In genomic region chr1:89660086-89660946, GRCh38 we compare ENCODE assay signal across 13 cellular contexts. TPM values are rescaled to one million over a fixed set of nuclear protein-coding genes. Genes with fewer than 3 reads are reported as not detected.
DNase-seq lines count a peak whose midpoint lies in the region; ATAC-seq and TF ChIP-seq lines count a peak whose summit lies in the region.
"Had no signal": no experiment of that assay in that cellular context is flagged by ENCODE, and none has a peak within 500 bp of the region (broad histone marks: within the 10 kb centered on the region; RNA-seq: fewer than 3 reads in every experiment).

No MANE protein-coding gene starts in this region.

- DNase-seq in activated CD4-positive, alpha-beta T cell treated with anti-CD3 and anti-CD28 coated beads for 36 hours = no peak
- no peak for DNase-seq in activated CD4-positive, alpha-beta T cell treated with anti-CD3 and anti-CD28 coated beads for 4 hours
- DNase-seq in effector memory CD4-positive, alpha-beta T cell = no peak
- DNase-seq in pons (ENCODE audit: low spot score) = peak; percentile 12
- no peak for DNase-seq in GM10248 (ENCODE audit: extremely low spot score)
- no peak for DNase-seq in NCI-H2171 treated with DMSO at 0.1 percent for 48 hours (lab: John Stamatoyannopoulos, UW)
- no peak for DNase-seq in HPDE6-E6E7 (ENCODE audit: extremely low spot score)
- DNase-seq: Kasumi-1; stimulated activated CD4-positive, alpha-beta T cell treated with anti-CD3 and anti-CD28 coated beads, Interleukin-2, amount 100 ng/mL, for 48 hours; T1000 had no signal

- peaks cover 36% of the 10 kb centered on the region for H3K4me1 ChIP-seq in effector memory CD4-positive, alpha-beta T cell (ENCODE audit: control insufficient read depth, insufficient read depth, low read length, poor library complexity, severe bottlenecking)
- H3K4me1 ChIP-seq: parathyroid adenoma had no signal

- CTCF ChIA-PET in activated CD4-positive, alpha-beta T cell treated with anti-CD3 and anti-CD28 coated beads for 36 hours (lab: Charles Lee) = interaction anchor here (1.3 to 4.2 kb wide), 5 partner anchors 10 to 103 kb away, joined by 4 to 24 read pairs (median 8); no protein-coding TSS in a partner anchor
- CTCF ChIA-PET in GM10248 (lab: Yijun Ruan, JAX) = interaction anchor here (1.5 to 3.3 kb wide), 5 partner anchors 9 to 34 kb away, joined by 5 to 15 read pairs (median 9); no protein-coding TSS in a partner anchor

- H3K4me1 Mint-ChIP-seq in activated CD4-positive, alpha-beta T cell treated with anti-CD3 and anti-CD28 coated beads for 36 hours = peaks cover 92% of the 10 kb centered on the region
- H3K4me1 Mint-ChIP-seq in IgD-negative memory B cell = peaks cover 49 to 57% (median 55%) of the 10 kb centered on the region in 3 donors

- peak overlapping the region; percentile 75 for H3K27ac ChIP-seq in effector memory CD4-positive, alpha-beta T cell (ENCODE audit: insufficient read depth, low read length, poor library complexity, severe bottlenecking)
- H3K27ac ChIP-seq: parathyroid adenoma had no signal

- H3K4me3 Mint-ChIP-seq in activated CD4-positive, alpha-beta T cell treated with anti-CD3 and anti-CD28 coated beads for 36 hours = no peak overlapping the region
- H3K4me3 Mint-ChIP-seq in IgD-negative memory B cell = peak overlapping the region in 2 of 4 donors; percentile 56 to 81

- ATAC-seq in activated CD4-positive, alpha-beta T cell treated with anti-CD3 and anti-CD28 coated beads for 36 hours = no peak
- ATAC-seq: Panc1 had no signal

- TF ChIP-seq CTCF in GM10248 (IDR thresholded peaks at IDR 0.05; ENCODE audit: control extremely low read depth, extremely low read depth, low read depth, missing control alignments) = no peak

- no peaks in the 10 kb centered on the region for H3K27me3 ChIP-seq in effector memory CD4-positive, alpha-beta T cell (replicated peaks; ENCODE audit: control insufficient read depth, insufficient read depth, low read length, poor library complexity, severe bottlenecking)

- H3K27ac Mint-ChIP-seq in activated CD4-positive, alpha-beta T cell treated with anti-CD3 and anti-CD28 coated beads for 36 hours = peak overlapping the region; percentile 85
- H3K27ac Mint-ChIP-seq in IgD-negative memory B cell = peak overlapping the region in 2 of 3 donors; percentile 52 to 65

- POLR2A ChIA-PET in activated CD4-positive, alpha-beta T cell treated with anti-CD3 and anti-CD28 coated beads for 36 hours (lab: Charles Lee) = interaction anchor here (1.5 to 1.6 kb wide), 2 partner anchors 38 to 56 kb away, joined by 3 to 4 read pairs; no protein-coding TSS in a partner anchor
- POLR2A ChIA-PET in GM10248 (lab: Yijun Ruan, JAX) = no interaction called here

- no peaks in the 10 kb centered on the region for H3K27me3 Mint-ChIP-seq in activated CD4-positive, alpha-beta T cell treated with anti-CD3 and anti-CD28 coated beads for 36 hours
- H3K27me3 Mint-ChIP-seq in IgD-negative memory B cell = no peaks in the 10 kb centered on the region

- H3K36me3 ChIP-seq in effector memory CD4-positive, alpha-beta T cell (ENCODE audit: control insufficient read depth, insufficient read depth, low read length) = no peaks in the 10 kb centered on the region

- H3K9me3 Mint-ChIP-seq in activated CD4-positive, alpha-beta T cell treated with anti-CD3 and anti-CD28 coated beads for 36 hours (ENCODE audit: low read depth) = peaks cover 5% of the 10 kb centered on the region
- peaks cover 0 to 5% (median 0%) of the 10 kb centered on the region in 3 donors for H3K9me3 Mint-ChIP-seq in IgD-negative memory B cell

- intact Hi-C loops in activated CD4-positive, alpha-beta T cell treated with anti-CD3 and anti-CD28 coated beads for 36 hours (cut with DNase I, micrococcal nuclease) = no loop called here

- H3K9me3 ChIP-seq in effector memory CD4-positive, alpha-beta T cell (ENCODE audit: control insufficient read depth, low read length) = no peaks in the 10 kb centered on the region

- H3K4me3 ChIP-seq in effector memory CD4-positive, alpha-beta T cell (ENCODE audit: insufficient read depth, low read depth, low read length, poor library complexity, severe bottlenecking) = peak overlapping the region; percentile 11

- H3K36me3 Mint-ChIP-seq in activated CD4-positive, alpha-beta T cell treated with anti-CD3 and anti-CD28 coated beads for 36 hours (ENCODE audit: low read depth) = peaks cover 62% of the 10 kb centered on the region
- H3K36me3 Mint-ChIP-seq in IgD-negative memory B cell = peaks cover 10% of the 10 kb centered on the region

RNA-seq across cellular contexts. Expression of gene LRRC8C, which starts 27.4 kb away (rescaled TPM):
- 10 to 100 TPM; 31.5 to 37.1 TPM for total RNA-seq in activated CD4-positive, alpha-beta T cell treated with anti-CD3 and anti-CD28 coated beads for 36 hours
- polyA plus RNA-seq in IgD-negative memory B cell = 2.9 TPM
